In the genomic region with DNA sequence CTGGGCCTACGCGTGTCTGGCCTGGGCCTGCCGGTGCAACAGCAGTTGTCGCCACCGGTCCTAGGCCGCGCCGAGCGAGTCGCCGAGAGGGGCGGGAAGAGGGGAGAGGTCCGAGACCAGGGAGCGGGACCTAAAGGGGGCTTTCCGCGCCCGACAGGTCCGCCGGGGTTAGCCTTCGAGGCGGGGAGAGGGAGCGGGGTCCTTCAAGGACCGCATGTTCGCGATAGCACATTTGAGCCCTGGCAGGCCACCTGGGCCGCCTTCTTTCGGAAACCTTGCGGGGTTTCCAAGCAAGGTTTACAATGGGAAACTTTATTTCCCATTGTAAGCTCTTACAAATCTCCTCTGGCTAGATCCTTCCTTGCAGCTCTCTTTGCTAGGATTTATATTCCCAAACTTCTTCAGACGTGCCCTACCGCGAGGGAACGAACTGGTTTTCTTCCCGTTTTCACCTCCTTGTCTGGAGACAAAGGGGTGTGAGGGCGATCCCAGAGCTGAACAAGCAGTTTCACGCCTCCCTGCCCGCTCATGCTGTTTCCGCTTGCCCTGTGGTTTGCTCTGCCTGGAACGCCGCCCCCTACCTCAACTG, we compare ENCODE assay signal across 1 cellular context.
TF ChIP-seq lines count a peak whose summit lies in the region.

No MANE protein-coding gene starts in this region.

TF ChIP-seq in endothelial cell of umbilical vein, 7 proteins besides CTCF, POLR2A, EP300 and RAD21:
- TF ChIP-seq EZH2 (IDR thresholded peaks at IDR 0.05; ENCODE audit: borderline replicate concordance, low read depth, low read length, severe bottlenecking) (peak; percentile 92), FOS (IDR thresholded peaks at IDR 0.05; ENCODE audit: borderline replicate concordance, insufficient read depth, low read length) (no peak), MYC (IDR thresholded peaks at IDR 0.05; ENCODE audit: low read depth, low read length) (no peak), JUN (IDR thresholded peaks at IDR 0.05; ENCODE audit: borderline replicate concordance, insufficient read depth, insufficient read length, low read depth) (no peak), GATA2 (IDR thresholded peaks at IDR 0.05; ENCODE audit: insufficient read depth, insufficient read length, low read depth, low read length) (no peak), POLR2AphosphoS5 (IDR thresholded peaks at IDR 0.05; ENCODE audit: insufficient read depth, low read depth, low read length) (no peak)
- TF ChIP-seq, protein P1, sequence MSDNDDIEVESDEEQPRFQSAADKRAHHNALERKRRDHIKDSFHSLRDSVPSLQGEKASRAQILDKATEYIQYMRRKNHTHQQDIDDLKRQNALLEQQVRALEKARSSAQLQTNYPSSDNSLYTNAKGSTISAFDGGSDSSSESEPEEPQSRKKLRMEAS (IDR thresholded peaks at IDR 0.05; ENCODE audit: insufficient read depth, insufficient read length), result no peak
